In genomic region chr17:30170415-30170987, GRCh38 we compare ENCODE assay signal across 19 cellular contexts. TPM values are rescaled to one million over a fixed set of nuclear protein-coding genes. Genes with fewer than 3 reads are reported as not detected.
A peak's percentile ranks its signal among the peaks of the same experiment; 100 is the strongest.
DNase-seq lines count a peak whose midpoint lies in the region; ATAC-seq, FAIRE-seq and TF ChIP-seq lines count a peak whose summit lies in the region.
"Had no signal": no experiment of that assay in that cellular context is flagged by ENCODE, and none has a peak within 500 bp of the region (broad histone marks: within the 10 kb centered on the region; RNA-seq: fewer than 3 reads in every experiment).

No MANE protein-coding gene starts in this region.

- H3K79me2 ChIP-seq in endothelial cell of umbilical vein (ENCODE audit: control insufficient read depth, insufficient read depth, low read length): peaks cover 18% of the 10 kb centered on the region

- peaks cover 0 to 2% of the 10 kb centered on the region in 2 experiments for H3K36me3 ChIP-seq in endothelial cell of umbilical vein (ENCODE audit: control insufficient read depth in 2 of 2, extremely low read depth in 1 of 2, insufficient read depth in 2 of 2, low read length in 2 of 2)

- no peaks in the 10 kb centered on the region for H3K27me3 ChIP-seq in endothelial cell of umbilical vein (ENCODE audit: control insufficient read depth in 2 of 2, insufficient read depth in 2 of 2, low read length in 2 of 2)
- H3K27me3 ChIP-seq: Peyer's patch had no signal

- H3K9ac ChIP-seq in endothelial cell of umbilical vein (replicated peaks; ENCODE audit: extremely low read depth, insufficient read depth, low read length): no peak overlapping the region

- no TSS peak for BruUV-seq in endothelial cell of umbilical vein (replicated peaks; lab: Mats Ljungman, UMichigan)

- intact Hi-C loops in endothelial cell of umbilical vein (cut with micrococcal nuclease) (no loop called here), lower leg skin (cut with DNase I; ENCODE audit: low total_unique reads) (no loop called here)

- TF ChIP-seq CTCF in endothelial cell of umbilical vein (IDR thresholded peaks at IDR 0.05; ENCODE audit: extremely low read depth in 1 of 2, insufficient read depth in 1 of 2, low read depth in 1 of 2, low read length in 2 of 2) (no peak), lower leg skin (IDR thresholded peaks at IDR 0.05) (no peak)

- H3K4me3 ChIP-seq in endothelial cell of umbilical vein (replicated peaks in 1 of 3; ENCODE audit: insufficient read depth in 1 of 3, low read depth in 1 of 3, low read length in 3 of 3) (no peak overlapping the region), lower leg skin (ENCODE audit: low read depth, poor library complexity, severe bottlenecking) (no peak overlapping the region)
- H3K4me3 ChIP-seq: Peyer's patch had no signal

- no peaks in the 10 kb centered on the region for H3K9me1 ChIP-seq in endothelial cell of umbilical vein (replicated peaks; ENCODE audit: control insufficient read depth, extremely low read depth, insufficient read depth, low read length)

- peak; percentile 18 for FAIRE-seq in endothelial cell of umbilical vein (lab: Jason Lieb, UNC)
- FAIRE-seq: islet of Langerhans had no signal

- H3K27ac ChIP-seq in endothelial cell of umbilical vein (ENCODE audit: insufficient read depth, low read depth, low read length): no peak overlapping the region
- H3K27ac ChIP-seq: Peyer's patch had no signal

- ATAC-seq in HG02981 (IDR thresholded peaks at IDR 0.05; ENCODE audit: unreplicated experiment): no peak
- ATAC-seq: stimulated activated naive CD8-positive, alpha-beta T cell treated with anti-CD3 and anti-CD28 coated beads, Interleukin-15, Interleukin-2, amounts not matched to agents 100 U/mL and 50 U/mL, for 24 hours had no signal

- H3K9me3 ChIP-seq in endothelial cell of umbilical vein (replicated peaks; ENCODE audit: control insufficient read depth, insufficient read depth, low read length): no peaks in the 10 kb centered on the region
- H3K9me3 ChIP-seq: Peyer's patch had no signal

- dilution Hi-C loops in endothelial cell of umbilical vein (cut with MboI; ENCODE audit: extremely low pct_ligation_motif_present, low sequenced_read_pairs): no loop called here

- H3K4me1 ChIP-seq in endothelial cell of umbilical vein (ENCODE audit: control insufficient read depth, extremely low read depth, insufficient read depth, low read length): no peaks in the 10 kb centered on the region
- H3K4me1 ChIP-seq: Peyer's patch had no signal

- DNase-seq in COLO668 (lab: John Stamatoyannopoulos, UW; ENCODE audit: unreplicated experiment): peak; percentile 4
- DNase-seq in DMS153 treated with DMSO at 0.1 percent for 48 hours (lab: John Stamatoyannopoulos, UW; ENCODE audit: unreplicated experiment): peak; percentile 16
- peak; percentile 24 for DNase-seq in NCI-H2171 (lab: John Stamatoyannopoulos, UW)
- DNase-seq in endothelial cell of umbilical vein (ENCODE audit: low read depth, low spot score): no peak
- DNase-seq in NCI-H524 treated with DMSO at 0.1 percent for 48 hours (lab: John Stamatoyannopoulos, UW): no peak
- DNase-seq in lower leg skin (ENCODE audit: low spot score in 2 of 2): no peak
- DNase-seq: activated CD4-positive, alpha-beta T cell treated with anti-CD3 and anti-CD28 coated beads for 4 hours; activated naive CD8-positive, alpha-beta T cell treated with anti-CD3 and anti-CD28 coated beads for 36 hours; CD4-positive, CD25-positive, alpha-beta regulatory T cell; effector memory CD4-positive, alpha-beta T cell; GF-D8; H9; KG1; occipital lobe; Peyer's patch; stimulated activated CD4-positive, alpha-beta T cell treated with anti-CD3 and anti-CD28 coated beads, Interleukin-4, amount 100 ng/mL, for 1 hour; stimulated activated naive CD8-positive, alpha-beta T cell treated with anti-CD3 and anti-CD28 coated beads, Interleukin-15, Interleukin-2, amounts not matched to agents 100 U/mL and 50 U/mL, for 24 hours had no signal

- POLR2A ChIA-PET in endothelial cell of umbilical vein (lab: Charles Lee): no interaction called here

- CTCF ChIA-PET in endothelial cell of umbilical vein (lab: Charles Lee): interaction anchor here (0.8 to 2.1 kb wide), 6 partner anchors 10 to 77 kb away, joined by 3 to 5 read pairs (median 4); no protein-coding TSS in a partner anchor

- TF ChIP-seq POLR2A in endothelial cell of umbilical vein (IDR thresholded peaks at IDR 0.05; ENCODE audit: low read depth, low read length) (no peak), lower leg skin (IDR thresholded peaks at IDR 0.05) (no peak)

- no peak overlapping the region for H2AFZ ChIP-seq in endothelial cell of umbilical vein (ENCODE audit: low read depth, low read length)

- no peak overlapping the region for H3K4me2 ChIP-seq in endothelial cell of umbilical vein (ENCODE audit: insufficient read depth, low read length)

- no peaks in the 10 kb centered on the region for H4K20me1 ChIP-seq in endothelial cell of umbilical vein (replicated peaks; ENCODE audit: control insufficient read depth, extremely low read depth, insufficient read depth, low read length)

TF ChIP-seq in endothelial cell of umbilical vein, 7 proteins besides CTCF, POLR2A, EP300 and RAD21:
- TF ChIP-seq GATA2 (IDR thresholded peaks at IDR 0.05; ENCODE audit: insufficient read depth, insufficient read length, low read depth, low read length) (no peak), MYC (IDR thresholded peaks at IDR 0.05; ENCODE audit: low read depth, low read length) (no peak), EZH2 (IDR thresholded peaks at IDR 0.05; ENCODE audit: borderline replicate concordance, low read depth, low read length, severe bottlenecking) (no peak), JUN (IDR thresholded peaks at IDR 0.05; ENCODE audit: borderline replicate concordance, insufficient read depth, insufficient read length, low read depth) (no peak), FOS (IDR thresholded peaks at IDR 0.05; ENCODE audit: borderline replicate concordance, insufficient read depth, low read length) (no peak), POLR2AphosphoS5 (IDR thresholded peaks at IDR 0.05; ENCODE audit: insufficient read depth, low read depth, low read length) (no peak)
- TF ChIP-seq, protein P1, sequence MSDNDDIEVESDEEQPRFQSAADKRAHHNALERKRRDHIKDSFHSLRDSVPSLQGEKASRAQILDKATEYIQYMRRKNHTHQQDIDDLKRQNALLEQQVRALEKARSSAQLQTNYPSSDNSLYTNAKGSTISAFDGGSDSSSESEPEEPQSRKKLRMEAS (IDR thresholded peaks at IDR 0.05; ENCODE audit: insufficient read depth, insufficient read length): no peak
TF ChIP-seq in endothelial cell of umbilical vein: peak in this region for 0.

RNA-seq across cellular contexts. Expression of gene NSRP1, which starts 53.9 kb away (rescaled TPM):
- total RNA-seq in endothelial cell of umbilical vein (28.4 and 29.1 TPM in 2 replicates), lower leg skin (10 to 100 TPM in 3 of 4 donors, 1 to 10 TPM in 1; 7.4 to 23.8 (median 17.8) TPM)
- 6.9 and 11.2 TPM in 2 replicates for polyA plus RNA-seq in endothelial cell of umbilical vein
- 13.6 and 14.7 TPM in 2 replicates for polyA plus RNA-seq in endothelial cell of umbilical vein (2011; cell fraction: cytosol; rRNA removed)
- polyA plus RNA-seq in endothelial cell of umbilical vein (2011; cell fraction: nucleus; rRNA removed): 22.2 and 26.3 TPM in 2 replicates
- 24.9 and 29.7 TPM in 2 replicates for polyA plus RNA-seq in endothelial cell of umbilical vein (2012)
- 13.5 and 16.0 TPM in 2 replicates for polyA minus RNA-seq in endothelial cell of umbilical vein
- polyA minus RNA-seq in endothelial cell of umbilical vein (2011; cell fraction: cytosol; rRNA and poly(A)+ RNA removed): 10.3 TPM
- 20.3 and 31.1 TPM in 2 replicates for polyA minus RNA-seq in endothelial cell of umbilical vein (2011; cell fraction: nucleus; rRNA and poly(A)+ RNA removed)

Comparison
In these comparisons a context has a peak if more than half of its experiments do, and no peak if none do; other contexts are left out.
1. DNase-seq: peak in COLO668 (single experiment), DMS153 treated with DMSO at 0.1 percent for 48 hours (single experiment) and NCI-H2171 (single experiment); none in endothelial cell of umbilical vein (single experiment), NCI-H524 treated with DMSO at 0.1 percent for 48 hours (single experiment) and lower leg skin (0 of 2).